Comparison of ENCODE assay signal across 1 cellular context in genomic region chr6:42179956-42180335, GRCh38.
TF ChIP-seq lines count a peak whose summit lies in the region.

No MANE protein-coding gene starts in this region.

TF ChIP-seq in IMR-90, 13 proteins besides CTCF, POLR2A, EP300 and RAD21:
- TF ChIP-seq MAFK (IDR thresholded peaks at IDR 0.05; ENCODE audit: low read depth, low read length): no peak
- TF ChIP-seq RFX5 (IDR thresholded peaks at IDR 0.05; ENCODE audit: low read depth, low read length): no peak
- TF ChIP-seq ELK1 (IDR thresholded peaks at IDR 0.05; ENCODE audit: borderline replicate concordance, low read depth, low read length): no peak
- TF ChIP-seq FOS (IDR thresholded peaks at IDR 0.05; ENCODE audit: low read depth, low read length): no peak
